ENCODE assay signal across 21 cellular contexts in genomic region chr17:13593021-13593751, GRCh38. TPM values are rescaled to one million over a fixed set of nuclear protein-coding genes. Genes with fewer than 3 reads are reported as not detected.
"Had no signal": no experiment of that assay in that cellular context is flagged by ENCODE, and none has a peak within 500 bp of the region (broad histone marks: within the 10 kb centered on the region; RNA-seq: fewer than 3 reads in every experiment).

No MANE protein-coding gene starts in this region.

- H3K27ac Mint-ChIP-seq: natural killer cell had no signal

- FAIRE-seq: endothelial cell of umbilical vein had no signal

- H3K9me3 ChIP-seq: esophagus muscularis mucosa, neutrophil, tibial nerve, uterus had no signal

- H3K4me3 Mint-ChIP-seq: activated T-cell treated with anti-CD3 and anti-CD28 coated beads, Interleukin-2, amount 50 U/mL, for 4 hours; natural killer cell had no signal

- H3K9me3 Mint-ChIP-seq: activated T-cell treated with anti-CD3 and anti-CD28 coated beads, Interleukin-2, amount 50 U/mL, for 4 hours; natural killer cell had no signal

- H3K36me3 ChIP-seq: esophagus muscularis mucosa, neutrophil, tibial nerve, uterus had no signal

- H3K9ac ChIP-seq: parathyroid adenoma had no signal

- H3K79me2 ChIP-seq: parathyroid adenoma had no signal

- H3K27me3 ChIP-seq: tibial nerve had no signal

- H3K4me3 ChIP-seq: esophagus muscularis mucosa, tibial nerve, uterus had no signal

- H3K4me1 ChIP-seq: parathyroid adenoma, tibial nerve, uterus had no signal

- H3K27ac ChIP-seq: neutrophil, parathyroid adenoma, tibial nerve, uterus had no signal

- H2AFZ ChIP-seq: parathyroid adenoma had no signal

- H3K36me3 Mint-ChIP-seq: natural killer cell had no signal

- DNase-seq: activated CD4-positive, alpha-beta T cell treated with anti-CD3 and anti-CD28 coated beads, Interleukin-2, amount 50 U/mL, for 1 hour; activated CD4-positive, CD25-positive, alpha-beta regulatory T cell treated with anti-CD3 and anti-CD28 coated beads, Interleukin-2, amount 50 U/mL, for 72 hours; activated CD8-positive, alpha-beta memory T cell treated with anti-CD3 and anti-CD28 coated beads, Interleukin-2, amount 50 U/mL, for 4 hours; activated naive CD4-positive, alpha-beta T cell treated with anti-CD3 and anti-CD28 coated beads, Interleukin-2, amount 50 U/mL, for 16 hours; activated T-cell treated with anti-CD3 and anti-CD28 coated beads, Interleukin-2, amount 50 U/mL, for 4 hours; dermis blood vessel endothelial cell; effector memory CD4-positive, alpha-beta T cell; left cardiac atrium; mesendoderm; natural killer cell; stimulated activated CD8-positive, alpha-beta memory T cell treated with anti-CD3 and anti-CD28 coated beads, Interleukin-4, amount 100 ng/mL, for 48 hours; stimulated activated naive CD4-positive, alpha-beta T cell treated with Interleukin-2 at 50 U/mL for 16 hours; T-helper 1 cell; T1000; uterus had no signal

- ATAC-seq: activated T-cell treated with anti-CD3 and anti-CD28 coated beads, Interleukin-2, amount 50 U/mL, for 4 hours; left cardiac atrium; natural killer cell; sciatic nerve had no signal

RNA-seq across cellular contexts. Expression of gene HS3ST3A1, which starts 8.5 kb away (rescaled TPM):
- total RNA-seq: endothelial cell of umbilical vein had no signal
- polyA plus RNA-seq: endothelial cell of umbilical vein had no signal
